ENCODE assay signal across 1 cellular context in the genomic region with DNA sequence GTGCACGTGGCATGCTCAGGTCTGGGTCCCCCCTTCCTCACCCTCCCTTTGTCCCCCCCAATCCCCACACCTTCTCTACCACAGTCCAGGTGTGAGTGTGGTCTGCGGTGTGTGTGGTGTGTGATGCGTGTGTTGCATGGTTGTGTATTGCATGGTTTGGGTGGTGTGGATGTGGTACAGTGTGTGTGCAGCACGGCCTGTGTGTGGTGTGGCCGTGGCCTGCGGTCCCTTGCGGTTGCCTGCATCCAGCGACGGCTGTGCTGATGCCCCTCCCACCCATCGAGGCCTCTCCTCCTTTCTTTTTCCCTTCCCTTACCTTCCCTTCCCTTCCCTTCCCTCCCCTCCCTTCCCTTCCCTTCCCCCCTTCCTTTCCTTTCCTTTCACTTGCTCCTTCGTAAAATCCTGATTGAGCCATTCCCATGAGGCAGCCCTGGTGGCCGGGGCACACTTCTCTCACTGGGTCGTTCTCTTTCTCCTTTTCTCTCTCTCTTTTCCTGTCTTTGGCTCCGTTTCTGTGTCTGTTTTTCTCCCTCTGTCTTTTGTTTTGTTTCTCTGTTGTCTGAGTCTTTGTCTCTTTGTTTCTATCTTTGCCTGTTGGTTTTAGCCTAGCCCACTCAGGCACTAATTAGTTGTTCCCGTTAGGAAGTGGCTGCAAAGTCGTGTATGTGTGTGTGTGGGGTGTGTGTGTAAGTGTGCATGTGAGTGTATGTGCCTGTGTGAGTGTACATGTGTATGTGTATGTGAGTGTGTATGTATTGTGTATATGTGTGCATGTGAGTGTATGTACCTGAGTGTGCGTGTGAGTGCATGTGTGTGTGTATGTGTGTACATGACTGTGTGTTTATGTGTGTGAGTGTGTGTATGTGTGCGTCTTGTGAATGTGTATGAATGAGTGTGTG.
TF ChIP-seq lines count a peak whose summit lies in the region.

No MANE protein-coding gene starts in this region.

TF ChIP-seq in HepG2, 621 proteins besides CTCF, POLR2A, EP300 and RAD21 (continued from another document and continues in another):
- TF ChIP-seq ZBTB20 (CRISPR knock-in tag; IDR thresholded peaks at IDR 0.05; ENCODE audit: borderline replicate concordance, low read depth) = no peak
- TF ChIP-seq, protein P1, sequence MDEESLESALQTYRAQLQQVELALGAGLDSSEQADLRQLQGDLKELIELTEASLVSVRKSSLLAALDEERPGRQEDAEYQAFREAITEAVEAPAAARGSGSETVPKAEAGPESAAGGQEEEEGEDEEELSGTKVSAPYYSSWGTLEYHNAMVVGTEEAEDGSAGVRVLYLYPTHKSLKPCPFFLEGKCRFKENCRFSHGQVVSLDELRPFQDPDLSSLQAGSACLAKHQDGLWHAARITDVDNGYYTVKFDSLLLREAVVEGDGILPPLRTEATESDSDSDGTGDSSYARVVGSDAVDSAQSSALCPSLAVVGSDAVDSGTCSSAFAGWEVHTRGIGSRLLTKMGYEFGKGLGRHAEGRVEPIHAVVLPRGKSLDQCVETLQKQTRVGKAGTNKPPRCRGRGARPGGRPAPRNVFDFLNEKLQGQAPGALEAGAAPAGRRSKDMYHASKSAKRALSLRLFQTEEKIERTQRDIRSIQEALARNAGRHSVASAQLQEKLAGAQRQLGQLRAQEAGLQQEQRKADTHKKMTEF (CRISPR knock-in tag; IDR thresholded peaks at IDR 0.05) = no peak
- TF ChIP-seq ZFYVE20 (CRISPR knock-in tag; IDR thresholded peaks at IDR 0.05; ENCODE audit: borderline replicate concordance, low read depth) = no peak
- TF ChIP-seq SRY (CRISPR knock-in tag; IDR thresholded peaks at IDR 0.05) = no peak
- TF ChIP-seq ZSCAN20 (CRISPR knock-in tag; IDR thresholded peaks at IDR 0.05; ENCODE audit: borderline replicate concordance) = no peak
- TF ChIP-seq, protein P2, sequence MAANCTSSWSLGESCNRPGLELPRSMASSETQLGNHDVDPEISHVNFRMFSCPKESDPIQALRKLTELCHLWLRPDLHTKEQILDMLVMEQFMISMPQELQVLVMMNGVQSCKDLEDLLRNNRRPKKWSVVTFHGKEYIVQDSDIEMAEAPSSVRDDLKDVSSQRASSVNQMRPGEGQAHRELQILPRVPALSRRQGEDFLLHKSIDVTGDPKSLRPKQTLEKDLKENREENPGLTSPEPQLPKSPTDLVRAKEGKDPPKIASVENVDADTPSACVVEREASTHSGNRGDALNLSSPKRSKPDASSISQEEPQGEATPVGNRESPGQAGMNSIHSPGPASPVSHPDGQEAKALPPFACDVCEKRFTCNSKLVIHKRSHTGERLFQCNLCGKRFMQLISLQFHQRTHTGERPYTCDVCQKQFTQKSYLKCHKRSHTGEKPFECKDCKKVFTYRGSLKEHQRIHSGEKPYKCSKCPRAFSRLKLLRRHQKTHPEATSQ (CRISPR knock-in tag; IDR thresholded peaks at IDR 0.05; ENCODE audit: borderline replicate concordance) = no peak
- TF ChIP-seq, protein P3, sequence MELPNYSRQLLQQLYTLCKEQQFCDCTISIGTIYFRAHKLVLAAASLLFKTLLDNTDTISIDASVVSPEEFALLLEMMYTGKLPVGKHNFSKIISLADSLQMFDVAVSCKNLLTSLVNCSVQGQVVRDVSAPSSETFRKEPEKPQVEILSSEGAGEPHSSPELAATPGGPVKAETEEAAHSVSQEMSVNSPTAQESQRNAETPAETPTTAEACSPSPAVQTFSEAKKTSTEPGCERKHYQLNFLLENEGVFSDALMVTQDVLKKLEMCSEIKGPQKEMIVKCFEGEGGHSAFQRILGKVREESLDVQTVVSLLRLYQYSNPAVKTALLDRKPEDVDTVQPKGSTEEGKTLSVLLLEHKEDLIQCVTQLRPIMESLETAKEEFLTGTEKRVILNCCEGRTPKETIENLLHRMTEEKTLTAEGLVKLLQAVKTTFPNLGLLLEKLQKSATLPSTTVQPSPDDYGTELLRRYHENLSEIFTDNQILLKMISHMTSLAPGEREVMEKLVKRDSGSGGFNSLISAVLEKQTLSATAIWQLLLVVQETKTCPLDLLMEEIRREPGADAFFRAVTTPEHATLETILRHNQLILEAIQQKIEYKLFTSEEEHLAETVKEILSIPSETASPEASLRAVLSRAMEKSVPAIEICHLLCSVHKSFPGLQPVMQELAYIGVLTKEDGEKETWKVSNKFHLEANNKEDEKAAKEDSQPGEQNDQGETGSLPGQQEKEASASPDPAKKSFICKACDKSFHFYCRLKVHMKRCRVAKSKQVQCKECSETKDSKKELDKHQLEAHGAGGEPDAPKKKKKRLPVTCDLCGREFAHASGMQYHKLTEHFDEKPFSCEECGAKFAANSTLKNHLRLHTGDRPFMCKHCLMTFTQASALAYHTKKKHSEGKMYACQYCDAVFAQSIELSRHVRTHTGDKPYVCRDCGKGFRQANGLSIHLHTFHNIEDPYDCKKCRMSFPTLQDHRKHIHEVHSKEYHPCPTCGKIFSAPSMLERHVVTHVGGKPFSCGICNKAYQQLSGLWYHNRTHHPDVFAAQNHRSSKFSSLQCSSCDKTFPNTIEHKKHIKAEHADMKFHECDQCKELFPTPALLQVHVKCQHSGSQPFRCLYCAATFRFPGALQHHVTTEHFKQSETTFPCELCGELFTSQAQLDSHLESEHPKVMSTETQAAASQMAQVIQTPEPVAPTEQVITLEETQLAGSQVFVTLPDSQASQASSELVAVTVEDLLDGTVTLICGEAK (IDR thresholded peaks at IDR 0.05) = peak; percentile 19; the same call in 1 of the 2 replicates
- TF ChIP-seq, protein P3 (CRISPR knock-in tag; IDR thresholded peaks at IDR 0.05) = no peak
- TF ChIP-seq SP1 (IDR thresholded peaks at IDR 0.05) = peak; percentile 55; the same call in 1 of the 2 replicates
- TF ChIP-seq SP1 (CRISPR knock-in tag; IDR thresholded peaks at IDR 0.05) = no peak
- no peak for TF ChIP-seq HDAC2 (CRISPR knock-in tag; IDR thresholded peaks at IDR 0.05)
- TF ChIP-seq ZNF768 (CRISPR knock-in tag; IDR thresholded peaks at IDR 0.05) = no peak
- TF ChIP-seq, protein P4, sequence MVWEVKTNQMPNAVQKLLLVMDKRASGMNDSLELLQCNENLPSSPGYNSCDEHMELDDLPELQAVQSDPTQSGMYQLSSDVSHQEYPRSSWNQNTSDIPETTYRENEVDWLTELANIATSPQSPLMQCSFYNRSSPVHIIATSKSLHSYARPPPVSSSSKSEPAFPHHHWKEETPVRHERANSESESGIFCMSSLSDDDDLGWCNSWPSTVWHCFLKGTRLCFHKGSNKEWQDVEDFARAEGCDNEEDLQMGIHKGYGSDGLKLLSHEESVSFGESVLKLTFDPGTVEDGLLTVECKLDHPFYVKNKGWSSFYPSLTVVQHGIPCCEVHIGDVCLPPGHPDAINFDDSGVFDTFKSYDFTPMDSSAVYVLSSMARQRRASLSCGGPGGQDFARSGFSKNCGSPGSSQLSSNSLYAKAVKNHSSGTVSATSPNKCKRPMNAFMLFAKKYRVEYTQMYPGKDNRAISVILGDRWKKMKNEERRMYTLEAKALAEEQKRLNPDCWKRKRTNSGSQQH (CRISPR knock-in tag; IDR thresholded peaks at IDR 0.05; ENCODE audit: low read depth) = peak; percentile 30; the same call in 1 of the 2 replicates
- TF ChIP-seq CC2D1A (CRISPR knock-in tag; IDR thresholded peaks at IDR 0.05) = no peak
- TF ChIP-seq GTF2F1 (IDR thresholded peaks at IDR 0.05; ENCODE audit: low read length) = no peak
- TF ChIP-seq ZNF572 (CRISPR knock-in tag; IDR thresholded peaks at IDR 0.05) = peak; percentile 71; the same call in 1 of the 2 replicates
- no peak for TF ChIP-seq ZNF674 (CRISPR knock-in tag; IDR thresholded peaks at IDR 0.05; ENCODE audit: low read depth)
- no peak for TF ChIP-seq NFYC (CRISPR knock-in tag; IDR thresholded peaks at IDR 0.05)
- TF ChIP-seq, protein P5, sequence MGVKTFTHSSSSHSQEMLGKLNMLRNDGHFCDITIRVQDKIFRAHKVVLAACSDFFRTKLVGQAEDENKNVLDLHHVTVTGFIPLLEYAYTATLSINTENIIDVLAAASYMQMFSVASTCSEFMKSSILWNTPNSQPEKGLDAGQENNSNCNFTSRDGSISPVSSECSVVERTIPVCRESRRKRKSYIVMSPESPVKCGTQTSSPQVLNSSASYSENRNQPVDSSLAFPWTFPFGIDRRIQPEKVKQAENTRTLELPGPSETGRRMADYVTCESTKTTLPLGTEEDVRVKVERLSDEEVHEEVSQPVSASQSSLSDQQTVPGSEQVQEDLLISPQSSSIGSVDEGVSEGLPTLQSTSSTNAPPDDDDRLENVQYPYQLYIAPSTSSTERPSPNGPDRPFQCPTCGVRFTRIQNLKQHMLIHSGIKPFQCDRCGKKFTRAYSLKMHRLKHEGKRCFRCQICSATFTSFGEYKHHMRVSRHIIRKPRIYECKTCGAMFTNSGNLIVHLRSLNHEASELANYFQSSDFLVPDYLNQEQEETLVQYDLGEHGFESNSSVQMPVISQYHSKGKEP (CRISPR knock-in tag; IDR thresholded peaks at IDR 0.05) = no peak
- TF ChIP-seq HNRNPK (IDR thresholded peaks at IDR 0.05; ENCODE audit: low read depth, low read length, poor library complexity, severe bottlenecking) = peak; percentile 100
- TF ChIP-seq NONO (IDR thresholded peaks at IDR 0.05) = peak; percentile 4; the same call in 1 of the 2 replicates
- TF ChIP-seq NONO (CRISPR knock-in tag; conservative IDR thresholded peaks at IDR 0.05) = no peak
- TF ChIP-seq IKZF1 (IDR thresholded peaks at IDR 0.05) = peak; percentile 51; the same call in 1 of the 2 replicates
- TF ChIP-seq LCORL (IDR thresholded peaks at IDR 0.05) = peak; percentile 47; the same call in 1 of the 2 replicates
- TF ChIP-seq LCORL (CRISPR knock-in tag; IDR thresholded peaks at IDR 0.05) = no peak
- TF ChIP-seq FIP1L1 (IDR thresholded peaks at IDR 0.05; ENCODE audit: borderline replicate concordance, insufficient read depth, low read depth, low read length) = no peak
- TF ChIP-seq ZMYM3 (CRISPR knock-in tag; IDR thresholded peaks at IDR 0.05) = no peak
- TF ChIP-seq ZNF282 (IDR thresholded peaks at IDR 0.05; ENCODE audit: partially characterized antibody) = no peak
- no peak for TF ChIP-seq ZSCAN22 (CRISPR knock-in tag; IDR thresholded peaks at IDR 0.05)
- peak; percentile 6; the same call in 1 of the 2 replicates for TF ChIP-seq ATF7 (IDR thresholded peaks at IDR 0.05)
- no peak for TF ChIP-seq ATF7 (CRISPR knock-in tag; IDR thresholded peaks at IDR 0.05)
- TF ChIP-seq, protein P6, sequence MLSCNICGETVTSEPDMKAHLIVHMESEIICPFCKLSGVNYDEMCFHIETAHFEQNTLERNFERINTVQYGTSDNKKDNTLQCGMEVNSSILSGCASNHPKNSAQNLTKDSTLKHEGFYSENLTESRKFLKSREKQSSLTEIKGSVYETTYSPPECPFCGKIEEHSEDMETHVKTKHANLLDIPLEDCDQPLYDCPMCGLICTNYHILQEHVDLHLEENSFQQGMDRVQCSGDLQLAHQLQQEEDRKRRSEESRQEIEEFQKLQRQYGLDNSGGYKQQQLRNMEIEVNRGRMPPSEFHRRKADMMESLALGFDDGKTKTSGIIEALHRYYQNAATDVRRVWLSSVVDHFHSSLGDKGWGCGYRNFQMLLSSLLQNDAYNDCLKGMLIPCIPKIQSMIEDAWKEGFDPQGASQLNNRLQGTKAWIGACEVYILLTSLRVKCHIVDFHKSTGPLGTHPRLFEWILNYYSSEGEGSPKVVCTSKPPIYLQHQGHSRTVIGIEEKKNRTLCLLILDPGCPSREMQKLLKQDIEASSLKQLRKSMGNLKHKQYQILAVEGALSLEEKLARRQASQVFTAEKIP (CRISPR knock-in tag; IDR thresholded peaks at IDR 0.05; ENCODE audit: borderline replicate concordance) = no peak
- TF ChIP-seq ZNF430 (CRISPR knock-in tag; IDR thresholded peaks at IDR 0.05) = no peak
- TF ChIP-seq PCBP1 (IDR thresholded peaks at IDR 0.05; ENCODE audit: borderline replicate concordance, low read depth, low read length) = peak; percentile 100
- no peak for TF ChIP-seq JARID2 (CRISPR knock-in tag; IDR thresholded peaks at IDR 0.05; ENCODE audit: insufficient replicate concordance)
- TF ChIP-seq ZNF564 (CRISPR knock-in tag; IDR thresholded peaks at IDR 0.05) = no peak
- TF ChIP-seq, protein P7, sequence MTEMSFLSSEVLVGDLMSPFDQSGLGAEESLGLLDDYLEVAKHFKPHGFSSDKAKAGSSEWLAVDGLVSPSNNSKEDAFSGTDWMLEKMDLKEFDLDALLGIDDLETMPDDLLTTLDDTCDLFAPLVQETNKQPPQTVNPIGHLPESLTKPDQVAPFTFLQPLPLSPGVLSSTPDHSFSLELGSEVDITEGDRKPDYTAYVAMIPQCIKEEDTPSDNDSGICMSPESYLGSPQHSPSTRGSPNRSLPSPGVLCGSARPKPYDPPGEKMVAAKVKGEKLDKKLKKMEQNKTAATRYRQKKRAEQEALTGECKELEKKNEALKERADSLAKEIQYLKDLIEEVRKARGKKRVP (CRISPR knock-in tag; IDR thresholded peaks at IDR 0.05) = no peak
- TF ChIP-seq, protein P8, sequence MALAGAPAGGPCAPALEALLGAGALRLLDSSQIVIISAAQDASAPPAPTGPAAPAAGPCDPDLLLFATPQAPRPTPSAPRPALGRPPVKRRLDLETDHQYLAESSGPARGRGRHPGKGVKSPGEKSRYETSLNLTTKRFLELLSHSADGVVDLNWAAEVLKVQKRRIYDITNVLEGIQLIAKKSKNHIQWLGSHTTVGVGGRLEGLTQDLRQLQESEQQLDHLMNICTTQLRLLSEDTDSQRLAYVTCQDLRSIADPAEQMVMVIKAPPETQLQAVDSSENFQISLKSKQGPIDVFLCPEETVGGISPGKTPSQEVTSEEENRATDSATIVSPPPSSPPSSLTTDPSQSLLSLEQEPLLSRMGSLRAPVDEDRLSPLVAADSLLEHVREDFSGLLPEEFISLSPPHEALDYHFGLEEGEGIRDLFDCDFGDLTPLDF (CRISPR knock-in tag; IDR thresholded peaks at IDR 0.05) = no peak
- 0 out of 2 replicates have a peak, but pooled peaks have one; percentile 37 for TF ChIP-seq NFKB2 (CRISPR knock-in tag; IDR thresholded peaks at IDR 0.05; ENCODE audit: borderline replicate concordance)
- TF ChIP-seq POLR2AphosphoS2 (IDR thresholded peaks at IDR 0.05; ENCODE audit: low read depth, low read length) = 0 out of 2 replicates have a peak, but pooled peaks have one; percentile 30
